In genomic region chr16:74832228-74832627, GRCh38 we compare ENCODE assay signal across 37 cellular contexts. TPM values are rescaled to one million over a fixed set of nuclear protein-coding genes. Genes with fewer than 3 reads are reported as not detected.
"Had no signal": no experiment of that assay in that cellular context is flagged by ENCODE, and none has a peak within 500 bp of the region (broad histone marks: within the 10 kb centered on the region; RNA-seq: fewer than 3 reads in every experiment).

No MANE protein-coding gene starts in this region.

- H3K4me1 ChIP-seq: ascending aorta, body of pancreas, breast epithelium had no signal

- DNase-seq: activated effector memory CD4-positive, alpha-beta T cell treated with anti-CD3 and anti-CD28 coated beads, Interleukin-2, amount 50 U/mL, for 16 hours; activated effector memory CD4-positive, alpha-beta T cell treated with Interleukin-2 at 50 U/mL for 16 hours; activated gamma-delta T cell; activated gamma-delta T cell treated with Interleukin-2 at 50 U/mL for 16 hours; activated naive CD4-positive, alpha-beta T cell; activated naive CD4-positive, alpha-beta T cell treated with anti-CD3 and anti-CD28 coated beads for 36 hours; activated naive CD4-positive, alpha-beta T cell treated with anti-CD3 and anti-CD28 coated beads, Interleukin-2, amount 10 ng/mL, durations not matched to agents 7 days and 5 days; activated naive CD4-positive, alpha-beta T cell treated with anti-CD3 and anti-CD28 coated beads, Interleukin-2, amount 50 U/mL, for 16 hours; activated naive CD4-positive, alpha-beta T cell treated with Interleukin-2 at 50 U/mL for 16 hours; activated naive CD8-positive, alpha-beta T cell treated with anti-CD3 and anti-CD28 coated beads for 36 hours; activated naive CD8-positive, alpha-beta T cell treated with anti-CD3 and anti-CD28 coated beads, Interleukin-2, amount 10 ng/mL, durations not matched to agents 7 days and 5 days; activated naive CD8-positive, alpha-beta T cell treated with anti-CD3 and anti-CD28 coated beads, Interleukin-2, amount 50 U/mL, for 24 hours; activated T-cell treated with anti-CD3 and anti-CD28 coated beads, Interleukin-2, amount 50 U/mL, for 24 hours; activated T-cell treated with anti-CD3 and anti-CD28 coated beads, Interleukin-2, amount 50 U/mL, for 4 hours; activated T-cell treated with anti-CD3 and anti-CD28 coated beads, Interleukin-2, amount 50 U/mL, for 48 hours; activated T-cell treated with anti-CD3 and anti-CD28 coated beads, Interleukin-2, amount 50 U/mL, for 72 hours; amniotic stem cell; amygdala; anterior cingulate cortex; aorta; body of pancreas; brain microvascular endothelial cell; caudate nucleus; central memory CD4-positive, alpha-beta T cell; cerebellar nuclear complex had no signal

- FAIRE-seq: astrocyte, bronchial epithelial cell had no signal

- H3K27ac ChIP-seq: adrenal gland, ascending aorta, body of pancreas, brain microvascular endothelial cell, breast epithelium, cardiac muscle cell had no signal

- H3K27me3 ChIP-seq: adrenal gland, ascending aorta, body of pancreas, brain microvascular endothelial cell, breast epithelium, cardiac muscle cell had no signal

- H3K4me3 ChIP-seq: adrenal gland, ascending aorta, body of pancreas, breast epithelium, cardiac muscle cell had no signal

- ATAC-seq: activated naive CD4-positive, alpha-beta T cell treated with anti-CD3 and anti-CD28 coated beads, Interleukin-2, amount 50 U/mL, for 72 hours; activated naive CD8-positive, alpha-beta T cell treated with anti-CD3 and anti-CD28 coated beads, Interleukin-2, amount 50 U/mL, for 24 hours; activated T-cell treated with anti-CD3 and anti-CD28 coated beads, Interleukin-2, amount 50 U/mL, for 4 hours; activated T-cell treated with anti-CD3 and anti-CD28 coated beads, Interleukin-2, amount 50 U/mL, for 72 hours; activated T-helper 17 cell treated with anti-CD3 and anti-CD28 coated beads, Interleukin-2, amount 50 U/mL, for 72 hours; body of pancreas had no signal

- H3K36me3 ChIP-seq: adrenal gland, ascending aorta, brain microvascular endothelial cell, breast epithelium, cardiac muscle cell had no signal

- H3K9me3 ChIP-seq: body of pancreas had no signal

RNA-seq across cellular contexts. Expression of gene FA2H, which starts 57.6 kb away (rescaled TPM):
- total RNA-seq: activated naive CD4-positive, alpha-beta T cell treated with anti-CD3 and anti-CD28 coated beads, Interleukin-2, amount 50 U/mL, for 72 hours; activated naive CD8-positive, alpha-beta T cell treated with anti-CD3 and anti-CD28 coated beads for 36 hours; activated naive CD8-positive, alpha-beta T cell treated with anti-CD3 and anti-CD28 coated beads, Interleukin-2, amount 10 ng/mL, durations not matched to agents 7 days and 5 days; activated T-cell treated with anti-CD3 and anti-CD28 coated beads, Interleukin-2, amount 50 U/mL, for 72 hours; activated T-helper 1 cell treated with anti-CD3 and anti-CD28 coated beads, Interleukin-12 subunit alpha, Interleukin-12 subunit beta, Interleukin-2, Interleukin-4 antibody, amounts not matched to agents 30 ng/mL and 10 ng/mL and 1 ng/mL, durations not matched to agents 14 hours and 24 hours and 36 hours; activated T-helper 2 cell treated with anti-CD3 and anti-CD28 coated beads, Interferon-gamma antibody, Interleukin-2, Interleukin-4, amounts not matched to agents 10 μg/mL and 5 μg/mL and 100 μg/mL, durations not matched to agents 14 hours and 24 hours and 36 hours; ascending aorta; cardiac septum; chondrocyte had no signal
